In genomic region chr5:179220716-179221115, GRCh38 we compare ENCODE assay signal across 29 cellular contexts.
"Had no signal": no experiment of that assay in that cellular context is flagged by ENCODE, and none has a peak within 500 bp of the region (broad histone marks: within the 10 kb centered on the region; RNA-seq: fewer than 3 reads in every experiment).

No MANE protein-coding gene starts in this region.

- H3K9me3 ChIP-seq: heart left ventricle, neutrophil, right lobe of liver, suprapubic skin, thoracic aorta, tibial artery, upper lobe of right lung had no signal

- H3K27me3 Mint-ChIP-seq: natural killer cell treated with Interleukin-12 subunit alpha and Interleukin-12 subunit beta and Interleukin-15 and Interleukin-18, amount 100 ng/mL, for 72 hours; stimulated activated naive CD8-positive, alpha-beta T cell treated with anti-CD3 and anti-CD28 coated beads, Interleukin-15, Interleukin-2, amounts not matched to agents 100 ng/mL and 50 ng/mL, for 24 hours had no signal

- DNase-seq: islet precursor cell; kidney glomerular epithelial cell; left colon; midbrain; naive thymus-derived CD4-positive, alpha-beta T cell; occipital lobe; stimulated activated CD4-positive, alpha-beta T cell treated with anti-CD3 and anti-CD28 coated beads, Interleukin-12 subunit alpha, Interleukin-12 subunit beta, amount 100 ng/mL, for 4 hours; stimulated activated CD4-positive, alpha-beta T cell treated with anti-CD3 and anti-CD28 coated beads, Interleukin-15, amount 100 ng/mL, for 24 hours; stimulated activated CD4-positive, alpha-beta T cell treated with anti-CD3 and anti-CD28 coated beads, Interleukin-2, amount 100 ng/mL, for 24 hours; stimulated activated CD4-positive, alpha-beta T cell treated with anti-CD3 and anti-CD28 coated beads, Interleukin-4, amount 100 ng/mL, for 1 hour; stimulated activated naive CD4-positive, alpha-beta T cell; tibial artery; trophoblast cell; upper lobe of right lung had no signal

- H2AFZ ChIP-seq: hepatocyte, parathyroid adenoma had no signal

- H3K27ac ChIP-seq: heart left ventricle, hepatocyte, left lung, neutrophil, parathyroid adenoma, right atrium auricular region, right lobe of liver, suprapubic skin, thoracic aorta, tibial artery, upper lobe of right lung had no signal

- H3K27ac Mint-ChIP-seq: memory B cell; naive thymus-derived CD4-positive, alpha-beta T cell; natural killer cell treated with Interleukin-12 subunit alpha and Interleukin-12 subunit beta and Interleukin-15 and Interleukin-18, amount 100 ng/mL, for 72 hours; progenitor cell of endocrine pancreas; stimulated activated naive CD8-positive, alpha-beta T cell treated with anti-CD3 and anti-CD28 coated beads, Interleukin-15, Interleukin-2, amounts not matched to agents 100 ng/mL and 50 ng/mL, for 24 hours had no signal

- H3K36me3 Mint-ChIP-seq: memory B cell; natural killer cell treated with Interleukin-12 subunit alpha and Interleukin-12 subunit beta and Interleukin-15 and Interleukin-18, amount 100 ng/mL, for 72 hours had no signal

- H3K4me3 ChIP-seq: heart left ventricle, hepatocyte, left lung, mucosa of descending colon, right atrium auricular region, right lobe of liver, smooth muscle cell, suprapubic skin, thoracic aorta, tibial artery, upper lobe of right lung had no signal

- H3K36me3 ChIP-seq: heart left ventricle, left lung, neutrophil, right atrium auricular region, right lobe of liver, suprapubic skin, thoracic aorta, tibial artery, upper lobe of right lung had no signal

- H3K4me1 Mint-ChIP-seq: memory B cell; naive thymus-derived CD4-positive, alpha-beta T cell had no signal

- H3K4me1 ChIP-seq: heart left ventricle, left lung, parathyroid adenoma, right atrium auricular region, right lobe of liver, suprapubic skin, tibial artery, upper lobe of right lung had no signal

- H3K79me2 ChIP-seq: hepatocyte, parathyroid adenoma had no signal

- ATAC-seq: heart left ventricle; left colon; left lung; mucosa of descending colon; naive thymus-derived CD4-positive, alpha-beta T cell; natural killer cell treated with Interleukin-12 subunit alpha and Interleukin-12 subunit beta and Interleukin-15 and Interleukin-18, amount 100 ng/mL, for 72 hours; right lobe of liver; upper lobe of right lung had no signal

- H3K4me3 Mint-ChIP-seq: memory B cell; naive thymus-derived CD4-positive, alpha-beta T cell; natural killer cell treated with Interleukin-12 subunit alpha and Interleukin-12 subunit beta and Interleukin-15 and Interleukin-18, amount 100 ng/mL, for 72 hours; stimulated activated naive CD8-positive, alpha-beta T cell treated with anti-CD3 and anti-CD28 coated beads, Interleukin-15, Interleukin-2, amounts not matched to agents 100 ng/mL and 50 ng/mL, for 24 hours had no signal

- H3K4me2 ChIP-seq: hepatocyte, smooth muscle cell had no signal

- H3K27me3 ChIP-seq: heart left ventricle, hepatocyte, left lung, neutrophil, right atrium auricular region, right lobe of liver, suprapubic skin, tibial artery, upper lobe of right lung had no signal

- H3K9ac ChIP-seq: parathyroid adenoma had no signal
